Comparison of ENCODE assay signal across 20 cellular contexts in genomic region chr6:148739822-148740128, GRCh38. TPM values are rescaled to one million over a fixed set of nuclear protein-coding genes. Genes with fewer than 3 reads are reported as not detected.
DNase-seq lines count a peak whose midpoint lies in the region; ATAC-seq and TF ChIP-seq lines count a peak whose summit lies in the region.
"Had no signal": no experiment of that assay in that cellular context is flagged by ENCODE, and none has a peak within 500 bp of the region (broad histone marks: within the 10 kb centered on the region; RNA-seq: fewer than 3 reads in every experiment).

No MANE protein-coding gene starts in this region.

- no peak for TF ChIP-seq CTCF in activated CD8-positive, alpha-beta T cell treated with anti-CD3 and anti-CD28 coated beads for 36 hours (IDR thresholded peaks at IDR 0.05)
- no peak for TF ChIP-seq CTCF in lower lobe of right lung (IDR thresholded peaks at IDR 0.05)

- H3K27ac Mint-ChIP-seq in activated CD4-positive, alpha-beta T cell treated with anti-CD3 and anti-CD28 coated beads for 36 hours = no peak overlapping the region
- H3K27ac Mint-ChIP-seq in activated CD8-positive, alpha-beta T cell treated with anti-CD3 and anti-CD28 coated beads for 36 hours = no peak overlapping the region

- peak overlapping the region; percentile 12 for H2AFZ ChIP-seq in ACC112 (ENCODE audit: low read length, unreplicated experiment)

- H3K4me1 Mint-ChIP-seq in activated CD4-positive, alpha-beta T cell treated with anti-CD3 and anti-CD28 coated beads for 36 hours = peaks cover 5% of the 10 kb centered on the region
- no peaks in the 10 kb centered on the region for H3K4me1 Mint-ChIP-seq in activated CD8-positive, alpha-beta T cell treated with anti-CD3 and anti-CD28 coated beads for 36 hours (ENCODE audit: low read depth)

- CTCF ChIA-PET in activated CD4-positive, alpha-beta T cell treated with anti-CD3 and anti-CD28 coated beads for 36 hours (lab: Charles Lee) = interaction anchor here (0.6 to 1.0 kb wide), 4 partner anchors 17 to 173 kb away, joined by 3 to 4 read pairs (median 3); no protein-coding TSS in a partner anchor
- CTCF ChIA-PET in activated CD8-positive, alpha-beta T cell treated with anti-CD3 and anti-CD28 coated beads for 36 hours (lab: Charles Lee) = interaction anchor here (1.2 to 1.4 kb wide), 2 partner anchors 179 to 207 kb away, joined by 3 to 4 read pairs; no protein-coding TSS in a partner anchor

- peaks cover 16% of the 10 kb centered on the region for H3K27me3 Mint-ChIP-seq in activated CD4-positive, alpha-beta T cell treated with anti-CD3 and anti-CD28 coated beads for 36 hours
- H3K27me3 Mint-ChIP-seq in activated CD8-positive, alpha-beta T cell treated with anti-CD3 and anti-CD28 coated beads for 36 hours = peaks cover 7% of the 10 kb centered on the region

- intact Hi-C loops in activated CD4-positive, alpha-beta T cell treated with anti-CD3 and anti-CD28 coated beads for 36 hours (cut with DNase I, micrococcal nuclease) = no loop called here
- intact Hi-C loops in activated CD8-positive, alpha-beta T cell treated with anti-CD3 and anti-CD28 coated beads for 36 hours (cut with micrococcal nuclease) = no loop called here
- intact Hi-C loops in lower lobe of right lung (cut with DNase I) = loop anchor here (10.0 kb wide), 1 partner anchor 215 kb away; no protein-coding TSS in a partner anchor

- H3K27me3 ChIP-seq in ACC112 (ENCODE audit: insufficient read depth, low read length) (no peaks in the 10 kb centered on the region), lower lobe of right lung (ENCODE audit: low read depth) (no peaks in the 10 kb centered on the region)
- H3K27me3 ChIP-seq: BLaER1 had no signal

- H3K27ac ChIP-seq in ACC112 (ENCODE audit: low read depth, low read length) (no peak overlapping the region), lower lobe of right lung (no peak overlapping the region)
- H3K27ac ChIP-seq: BLaER1, RWPE1 had no signal

- H3K4me3 Mint-ChIP-seq in activated CD4-positive, alpha-beta T cell treated with anti-CD3 and anti-CD28 coated beads for 36 hours = no peak overlapping the region
- no peak overlapping the region for H3K4me3 Mint-ChIP-seq in activated CD8-positive, alpha-beta T cell treated with anti-CD3 and anti-CD28 coated beads for 36 hours
- H3K4me3 Mint-ChIP-seq: CD8-positive, alpha-beta memory T cell had no signal

- no peaks in the 10 kb centered on the region for H3K79me2 ChIP-seq in ACC112 (ENCODE audit: control insufficient read depth, insufficient read depth, low read length, unreplicated experiment)

- H3K9me3 ChIP-seq in lower lobe of right lung = no peaks in the 10 kb centered on the region
- H3K9me3 ChIP-seq: BLaER1, HAP-1 had no signal

- no peaks in the 10 kb centered on the region for H3K36me3 Mint-ChIP-seq in activated CD4-positive, alpha-beta T cell treated with anti-CD3 and anti-CD28 coated beads for 36 hours (ENCODE audit: low read depth)
- no peaks in the 10 kb centered on the region for H3K36me3 Mint-ChIP-seq in activated CD8-positive, alpha-beta T cell treated with anti-CD3 and anti-CD28 coated beads for 36 hours (ENCODE audit: low read depth)
- H3K36me3 Mint-ChIP-seq: CD8-positive, alpha-beta memory T cell had no signal

- no peaks in the 10 kb centered on the region for H3K36me3 ChIP-seq in ACC112 (ENCODE audit: insufficient read depth, low read length)
- no peaks in the 10 kb centered on the region for H3K36me3 ChIP-seq in lower lobe of right lung
- H3K36me3 ChIP-seq: BLaER1, HAP-1 had no signal

- ATAC-seq in activated CD4-positive, alpha-beta T cell treated with anti-CD3 and anti-CD28 coated beads for 36 hours = peak; percentile 16
- ATAC-seq in activated CD8-positive, alpha-beta T cell treated with anti-CD3 and anti-CD28 coated beads for 36 hours = peak; percentile 37
- ATAC-seq in lower lobe of right lung (peak; percentile 40 to 64), GM19455 (IDR thresholded peaks at IDR 0.05; ENCODE audit: unreplicated experiment) (no peak), HG03457 (IDR thresholded peaks at IDR 0.05; ENCODE audit: unreplicated experiment) (no peak)
- ATAC-seq: PC-3 had no signal

- POLR2A ChIA-PET in activated CD4-positive, alpha-beta T cell treated with anti-CD3 and anti-CD28 coated beads for 36 hours (lab: Charles Lee) = no interaction called here
- POLR2A ChIA-PET in activated CD8-positive, alpha-beta T cell treated with anti-CD3 and anti-CD28 coated beads for 36 hours (lab: Charles Lee) = no interaction called here

- no peak overlapping the region for H3K4me3 ChIP-seq in ACC112 (ENCODE audit: low read depth, low read length)
- no peak overlapping the region for H3K4me3 ChIP-seq in lower lobe of right lung
- H3K4me3 ChIP-seq: BLaER1, HAP-1 had no signal

- peaks cover 11% of the 10 kb centered on the region for H3K4me1 ChIP-seq in ACC112 (ENCODE audit: control insufficient read depth, insufficient read depth, low read length, unreplicated experiment)
- H3K4me1 ChIP-seq in lower lobe of right lung = no peaks in the 10 kb centered on the region
- H3K4me1 ChIP-seq: BLaER1, HAP-1 had no signal

- DNase-seq in activated CD4-positive, alpha-beta T cell treated with anti-CD3 and anti-CD28 coated beads for 36 hours = peak; percentile 24
- DNase-seq in activated CD4-positive, alpha-beta T cell treated with anti-CD3 and anti-CD28 coated beads for 1 hour = no peak
- DNase-seq in activated CD8-positive, alpha-beta T cell treated with anti-CD3 and anti-CD28 coated beads for 36 hours = no peak
- no peak for DNase-seq in lower lobe of right lung
- DNase-seq in foreskin melanocyte = no peak
- DNase-seq: 8988T; CD8-positive, alpha-beta memory T cell; DMS79; NCI-H1436 treated with DMSO at 0.1 percent for 48 hours; NCI-H2029 treated with DMSO at 0.1 percent for 48 hours; NCI-H2171 treated with DMSO at 0.1 percent for 48 hours; NCI-H446 treated with DMSO at 0.1 percent for 48 hours; NCI-H748 treated with DMSO at 0.1 percent for 48 hours; PC-3 had no signal

- no peaks in the 10 kb centered on the region for H3K9me3 Mint-ChIP-seq in activated CD4-positive, alpha-beta T cell treated with anti-CD3 and anti-CD28 coated beads for 36 hours (ENCODE audit: low read depth)
- no peaks in the 10 kb centered on the region for H3K9me3 Mint-ChIP-seq in activated CD8-positive, alpha-beta T cell treated with anti-CD3 and anti-CD28 coated beads for 36 hours
- H3K9me3 Mint-ChIP-seq: CD8-positive, alpha-beta memory T cell had no signal

RNA-seq across cellular contexts. Expression of gene UST, which starts 7.1 kb away (rescaled TPM):
- 1 to 10 TPM; 2.2 to 2.8 TPM for total RNA-seq in activated CD4-positive, alpha-beta T cell treated with anti-CD3 and anti-CD28 coated beads for 36 hours
- 1 to 10 TPM; 1.2 to 1.5 TPM for total RNA-seq in activated CD8-positive, alpha-beta T cell treated with anti-CD3 and anti-CD28 coated beads for 36 hours
- 11.8 TPM for total RNA-seq in lower lobe of right lung

Comparison
In these comparisons a context has a peak if more than half of its experiments do, and no peak if none do; other contexts are left out.
1. ATAC-seq: peak in activated CD4-positive, alpha-beta T cell treated with anti-CD3 and anti-CD28 coated beads for 36 hours (single experiment), activated CD8-positive, alpha-beta T cell treated with anti-CD3 and anti-CD28 coated beads for 36 hours (single experiment) and lower lobe of right lung (2 of 2); none in GM19455 (single experiment) and HG03457 (single experiment).